Comparison of ENCODE assay signal across 18 cellular contexts in the genomic region with DNA sequence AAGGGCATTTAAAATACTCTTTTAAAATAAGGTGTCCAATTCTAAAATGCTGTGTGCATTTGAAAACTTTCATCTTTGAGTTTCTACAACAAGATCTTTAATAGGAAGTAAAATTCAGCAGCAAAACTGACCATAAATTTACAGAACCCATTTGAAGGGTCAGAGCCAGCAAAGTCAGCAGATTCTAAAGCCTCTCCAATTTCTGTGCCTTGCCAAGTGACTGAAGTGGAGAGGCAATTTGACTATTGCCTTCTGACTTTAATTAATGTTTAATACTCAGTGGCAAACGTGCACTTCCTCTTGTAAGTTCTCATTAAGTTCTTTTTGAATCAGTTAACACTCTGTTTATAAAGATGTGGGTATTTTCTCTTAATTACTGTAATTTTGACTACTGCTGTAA.
"Had no signal": no experiment of that assay in that cellular context is flagged by ENCODE, and none has a peak within 500 bp of the region (broad histone marks: within the 10 kb centered on the region; RNA-seq: fewer than 3 reads in every experiment).

No MANE protein-coding gene starts in this region.

- DNase-seq: activated CD4-positive, alpha-beta T cell treated with anti-CD3 and anti-CD28 coated beads, Interleukin-2, amount 10 ng/mL, durations not matched to agents 7 days and 5 days; activated CD4-positive, CD25-positive, alpha-beta regulatory T cell; activated effector memory CD4-positive, alpha-beta T cell treated with Interleukin-2 at 50 U/mL for 16 hours; activated T-cell treated with anti-CD3 and anti-CD28 coated beads, Interleukin-2, amount 50 U/mL, for 1 hour; amniotic stem cell; body of pancreas; central memory CD4-positive, alpha-beta T cell; effector CD8-positive, alpha-beta T cell; heart left ventricle; ovary; stimulated activated CD4-positive, alpha-beta T cell treated with anti-CD3 and anti-CD28 coated beads, Interleukin-4, amount 100 ng/mL, for 1 hour; stimulated activated CD8-positive, alpha-beta memory T cell treated with anti-CD3 and anti-CD28 coated beads, Interleukin-4, amount 100 ng/mL, for 48 hours; stimulated activated naive CD8-positive, alpha-beta T cell treated with anti-CD3 and anti-CD28 coated beads, Interleukin-15, Interleukin-2, amounts not matched to agents 100 U/mL and 50 U/mL, for 24 hours; testis; upper lobe of right lung had no signal

- H3K27ac ChIP-seq: body of pancreas, coronary artery, heart left ventricle, ovary, testis, upper lobe of right lung had no signal

- ATAC-seq: activated naive CD4-positive, alpha-beta T cell treated with anti-CD3 and anti-CD28 coated beads, Interleukin-2, amount 50 U/mL, for 72 hours; body of pancreas; heart left ventricle; stimulated activated naive CD8-positive, alpha-beta T cell treated with anti-CD3 and anti-CD28 coated beads, Interleukin-15, Interleukin-2, amounts not matched to agents 100 U/mL and 50 U/mL, for 24 hours; upper lobe of right lung had no signal

- H3K4me3 ChIP-seq: body of pancreas, coronary artery, heart left ventricle, ovary, testis, upper lobe of right lung had no signal

- H3K4me1 ChIP-seq: body of pancreas, heart left ventricle, testis, upper lobe of right lung had no signal

- H3K36me3 ChIP-seq: heart left ventricle, ovary, upper lobe of right lung had no signal

- H3K27me3 ChIP-seq: body of pancreas, heart left ventricle, ovary, testis, upper lobe of right lung had no signal

- H3K9me3 ChIP-seq: body of pancreas, ovary, testis, upper lobe of right lung had no signal

- FAIRE-seq: islet of Langerhans had no signal
